8 cellular contexts compared by ENCODE assay signal in the genomic region with DNA sequence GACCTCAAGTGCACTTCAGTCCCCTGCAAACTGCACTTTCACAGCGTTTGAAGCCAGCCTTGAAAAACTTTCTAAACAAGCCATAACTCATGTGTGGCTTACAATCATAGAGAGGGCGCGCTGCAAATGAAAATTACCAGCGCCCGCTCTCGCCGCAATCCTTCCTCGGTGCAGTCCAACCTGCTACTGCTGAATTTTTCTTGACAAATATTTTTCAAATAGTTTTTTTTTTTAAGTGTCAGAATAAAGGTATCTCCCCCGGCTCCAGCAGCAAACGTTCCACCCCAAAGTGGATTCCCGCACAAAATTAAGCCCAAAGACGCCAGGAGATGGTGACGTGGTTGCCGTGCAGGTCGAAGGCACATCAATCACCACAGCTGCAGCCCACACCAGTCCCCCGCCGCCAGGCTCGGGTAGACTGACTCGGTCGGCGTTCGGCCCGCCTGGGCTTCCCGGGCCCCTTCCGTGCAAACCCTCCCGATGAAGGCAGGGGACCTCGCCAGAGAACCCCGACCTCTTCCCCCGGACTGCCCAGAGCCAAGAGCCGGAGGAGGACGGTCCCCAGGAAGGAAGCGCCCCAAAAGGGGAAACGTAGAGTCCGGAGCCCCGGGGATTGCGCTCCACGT. TPM values are rescaled to one million over a fixed set of nuclear protein-coding genes. Genes with fewer than 3 reads are reported as not detected.
DNase-seq lines count a peak whose midpoint lies in the region; ATAC-seq and TF ChIP-seq lines count a peak whose summit lies in the region.

No MANE protein-coding gene starts in this region.

- no peak for TF ChIP-seq EP300 in stomach (IDR thresholded peaks at IDR 0.05)

- H3K27me3 ChIP-seq in muscle layer of colon (ENCODE audit: control insufficient read depth in 1 of 2, insufficient read depth in 2 of 2, low read length in 2 of 2) (no peaks in the 10 kb centered on the region), stomach (no peaks in the 10 kb centered on the region)

- DNase-seq in NCI-H526 (lab: John Stamatoyannopoulos, UW): peak; percentile 24 to 63
- peak; percentile 81 for DNase-seq in activated CD8-positive, alpha-beta memory T cell treated with anti-CD3 and anti-CD28 coated beads, Interleukin-2, amount 50 U/mL, for 48 hours
- DNase-seq in epithelial cell of prostate (ENCODE audit: low read depth, low spot score): no peak
- DNase-seq in stomach: peak; percentile 42
- no peak for DNase-seq in cerebellar nuclear complex (lab: John Stamatoyannopoulos, UW)

- TF ChIP-seq CTCF in stomach (IDR thresholded peaks at IDR 0.05): no peak

- peak overlapping the region; percentile 80 for H3K9ac ChIP-seq in muscle layer of colon (ENCODE audit: low read length)

- ATAC-seq in GM18867 (IDR thresholded peaks at IDR 0.05; ENCODE audit: unreplicated experiment) (peak; percentile 19), HG02938 (IDR thresholded peaks at IDR 0.05; ENCODE audit: unreplicated experiment) (peak; percentile 17)

- TF ChIP-seq POLR2A in stomach (IDR thresholded peaks at IDR 0.05): no peak

- intact Hi-C loops in stomach (cut with DNase I; ENCODE audit: low total_unique reads): no loop called here

- peaks cover 26% of the 10 kb centered on the region for H3K4me1 ChIP-seq in muscle layer of colon (ENCODE audit: insufficient read depth, low read length)
- peaks cover 14 to 56% (median 45%) of the 10 kb centered on the region in 4 donors for H3K4me1 ChIP-seq in stomach

- H3K36me3 ChIP-seq in muscle layer of colon (ENCODE audit: insufficient read depth, low read length) (no peaks in the 10 kb centered on the region), stomach (no peaks in the 10 kb centered on the region)

- H3K9me3 ChIP-seq in muscle layer of colon (ENCODE audit: low read length) (no peaks in the 10 kb centered on the region), stomach (no peaks in the 10 kb centered on the region)

- 0 to 1% (median 0%) methylated on average over 32 to 37 of the region's 37 CpGs for WGBS in stomach, 5 donors

- H3K4me3 ChIP-seq in muscle layer of colon (ENCODE audit: low read depth in 1 of 2, low read length in 2 of 2) (peak overlapping the region; percentile 62 to 94), stomach (peak overlapping the region; percentile 92 to 100 (median 100))

- H3K27ac ChIP-seq in epithelial cell of prostate: peak overlapping the region; percentile 77
- peak overlapping the region; percentile 97 for H3K27ac ChIP-seq in muscle layer of colon (ENCODE audit: low read depth, low read length)
- peak overlapping the region; percentile 93 to 97 (median 96) for H3K27ac ChIP-seq in stomach

RNA-seq across cellular contexts. Expression of a gene that starts 0.6 kb away (rescaled TPM):
- total RNA-seq in stomach: 100 to 1,000 TPM in 4 of 5 donors, 10 to 100 TPM in 1; 73.3 to 488 (median 135) TPM
- 10 to 100 TPM; 32.5 to 48.9 (median 43.3) TPM for polyA plus RNA-seq in stomach

RNA-seq across cellular contexts. Expression of a gene that starts 51.6 kb away (rescaled TPM):
- total RNA-seq in stomach: 100 to 1,000 TPM in 3 of 5 donors, 10 to 100 TPM in 2; 31.9 to 466 (median 128) TPM
- 10 to 100 TPM; 16.6 to 28.5 (median 20.5) TPM for polyA plus RNA-seq in stomach

Comparison
In these comparisons a context has a peak if more than half of its experiments do, and no peak if none do; other contexts are left out.
1. DNase-seq: peak in NCI-H526 (2 of 2), activated CD8-positive, alpha-beta memory T cell treated with anti-CD3 and anti-CD28 coated beads, Interleukin-2, amount 50 U/mL, for 48 hours (single experiment) and stomach (single experiment); none in epithelial cell of prostate (single experiment) and cerebellar nuclear complex (0 of 2).
2. Peak in every context shown above with its lines, with median percentiles within 50 percentile points of each other: H3K27ac ChIP-seq.